1 cellular context compared by ENCODE assay signal in the genomic region with DNA sequence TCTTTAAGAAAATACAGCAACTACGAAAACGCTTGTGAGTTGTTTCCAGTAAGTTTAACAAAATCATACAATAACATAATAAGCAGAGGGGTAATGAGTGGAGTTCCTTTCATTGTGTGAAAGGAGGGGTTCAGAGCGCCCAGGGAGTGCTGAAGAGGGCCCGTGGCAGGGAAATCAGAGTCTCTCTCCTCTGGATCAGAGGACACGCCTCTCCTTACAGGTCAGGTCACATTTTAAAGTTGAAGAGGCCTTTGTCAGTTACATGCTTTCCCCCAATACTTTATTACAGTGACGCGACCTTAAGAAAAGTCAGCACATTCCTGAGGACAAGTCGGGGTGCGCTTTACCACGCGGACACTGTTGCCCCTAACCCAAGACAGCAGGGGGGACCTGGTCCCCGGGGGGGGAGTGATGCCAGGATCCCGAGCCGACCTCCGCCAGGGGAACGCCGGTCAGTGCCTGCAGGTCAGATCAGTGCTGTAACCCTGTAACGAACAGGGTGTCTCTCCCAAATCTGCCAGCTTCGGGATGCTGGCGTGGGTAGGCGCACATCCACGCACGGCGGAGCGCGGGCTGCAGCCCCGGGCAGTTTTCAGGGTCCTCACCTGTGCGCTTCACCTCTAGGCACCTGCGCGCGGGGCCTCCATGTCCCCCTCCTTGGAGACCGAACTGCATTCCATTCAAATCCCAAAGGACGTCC.
TF ChIP-seq lines count a peak whose summit lies in the region.

No MANE protein-coding gene starts in this region.

TF ChIP-seq in neural cell, 6 proteins besides CTCF, POLR2A, EP300 and RAD21 (continued from another document):
- TF ChIP-seq TAF1 (IDR thresholded peaks at IDR 0.05; ENCODE audit: low read depth) (no peak), EZH2 (IDR thresholded peaks at IDR 0.05; ENCODE audit: borderline replicate concordance, insufficient read depth, low read length, poor library complexity, severe bottlenecking) (no peak), SMC3 (conservative IDR thresholded peaks at IDR 0.05; ENCODE audit: poor library complexity) (no peak)
